Comparison of ENCODE assay signal across 2 cellular contexts in genomic region chr19:2736550-2737190, GRCh38.
TF ChIP-seq lines count a peak whose summit lies in the region.

No MANE protein-coding gene starts in this region.

TF ChIP-seq in HCT116, 20 proteins besides CTCF, POLR2A, EP300 and RAD21:
- TF ChIP-seq SRF (IDR thresholded peaks at IDR 0.05; ENCODE audit: low read depth) (no peak), POLR2AphosphoS5 (IDR thresholded peaks at IDR 0.05; ENCODE audit: low read depth, low read length) (no peak), MAX (IDR thresholded peaks at IDR 0.05) (no peak), YY1 (IDR thresholded peaks at IDR 0.05; ENCODE audit: extremely low read depth, insufficient replicate concordance, low read depth, low read length) (no peak), EGR1 (IDR thresholded peaks at IDR 0.05; ENCODE audit: low read depth) (no peak), CEBPB (IDR thresholded peaks at IDR 0.05; ENCODE audit: low read depth) (no peak), ZFX (IDR thresholded peaks at IDR 0.05) (no peak)
TF ChIP-seq in HCT116: peak in this region for 0.

TF ChIP-seq in GM12878, 131 proteins besides CTCF, POLR2A, EP300 and RAD21:
- TF ChIP-seq SUZ12 (IDR thresholded peaks at IDR 0.05; ENCODE audit: unreplicated experiment) (no peak), CBX5 (IDR thresholded peaks at IDR 0.05; ENCODE audit: low read depth) (0 out of 2 replicates have a peak, but pooled peaks have one; percentile 34)
